Comparison of ENCODE assay signal across 36 cellular contexts in genomic region chr1:207463571-207463970, GRCh38. TPM values are rescaled to one million over a fixed set of nuclear protein-coding genes. Genes with fewer than 3 reads are reported as not detected.
"Had no signal": no experiment of that assay in that cellular context is flagged by ENCODE, and none has a peak within 500 bp of the region (broad histone marks: within the 10 kb centered on the region; RNA-seq: fewer than 3 reads in every experiment).

No MANE protein-coding gene starts in this region.

- H3K4me3 Mint-ChIP-seq: activated B cell treated with CpG ODN at 0.5 μM for 24 hours; activated naive CD4-positive, alpha-beta T cell treated with anti-CD3 and anti-CD28 coated beads for 36 hours; activated T-helper 1 cell treated with anti-CD3 and anti-CD28 coated beads, Interleukin-12 subunit alpha, Interleukin-12 subunit beta, Interleukin-2, Interleukin-4 antibody, amounts not matched to agents 30 ng/mL and 10 ng/mL and 1 ng/mL, durations not matched to agents 14 hours and 24 hours and 36 hours; effector memory CD8-positive, alpha-beta T cell; immature natural killer cell; T-helper 1 cell treated with Interleukin-12 subunit alpha and Interleukin-12 subunit beta and Interleukin-4 antibody, amounts not matched to agents 30 μg/mL and 1 μg/mL, for 36 hours had no signal

- DNase-seq: activated B cell treated with CpG ODN at 0.5 μM for 24 hours; activated CD4-positive, alpha-beta T cell treated with anti-CD3 and anti-CD28 coated beads, Interleukin-2, amount 50 U/mL, for 1 hour; activated effector memory CD4-positive, alpha-beta T cell treated with anti-CD3 and anti-CD28 coated beads, Interleukin-2, amount 50 U/mL, for 16 hours; activated naive CD4-positive, alpha-beta T cell treated with anti-CD3 and anti-CD28 coated beads for 36 hours; amniotic stem cell; brain microvascular endothelial cell; dorsolateral prefrontal cortex; effector memory CD8-positive, alpha-beta T cell; heart left ventricle; hypothalamus; immature natural killer cell; lower lobe of right lung; mucosa of descending colon; ovary; retina; stimulated activated CD4-positive, alpha-beta T cell treated with anti-CD3 and anti-CD28 coated beads, Interleukin-12 subunit alpha, Interleukin-12 subunit beta, amount 100 ng/mL, for 4 hours; stimulated activated CD4-positive, alpha-beta T cell treated with anti-CD3 and anti-CD28 coated beads, Interleukin-4, amount 100 ng/mL, for 1 hour; stomach; T1000; thyroid gland; upper lobe of left lung had no signal

- H3K4me1 ChIP-seq: heart left ventricle, lower lobe of right lung, stomach, thyroid gland, upper lobe of left lung, vagina had no signal

- H3K27me3 Mint-ChIP-seq: activated B cell treated with CpG ODN at 0.5 μM for 24 hours had no signal

- H3K4me1 Mint-ChIP-seq: immature natural killer cell had no signal

- H3K36me3 ChIP-seq: brain microvascular endothelial cell, heart left ventricle, lower lobe of right lung, ovary, stomach, thyroid gland, upper lobe of left lung, vagina had no signal

- H3K9me3 Mint-ChIP-seq: activated B cell treated with CpG ODN at 0.5 μM for 24 hours; activated naive CD4-positive, alpha-beta T cell treated with anti-CD3 and anti-CD28 coated beads for 36 hours; activated T-helper 1 cell treated with anti-CD3 and anti-CD28 coated beads, Interleukin-12 subunit alpha, Interleukin-12 subunit beta, Interleukin-2, Interleukin-4 antibody, amounts not matched to agents 30 ng/mL and 10 ng/mL and 1 ng/mL, durations not matched to agents 14 hours and 24 hours and 36 hours; effector memory CD8-positive, alpha-beta T cell; immature natural killer cell; T-helper 1 cell treated with Interleukin-12 subunit alpha and Interleukin-12 subunit beta and Interleukin-4 antibody, amounts not matched to agents 30 μg/mL and 1 μg/mL, for 36 hours had no signal

- H3K4me3 ChIP-seq: coronary artery, dorsolateral prefrontal cortex, heart left ventricle, lower lobe of right lung, mucosa of descending colon, ovary, skin epidermis, stomach, thyroid gland, upper lobe of left lung, vagina had no signal

- H3K27ac ChIP-seq: brain microvascular endothelial cell, coronary artery, dorsolateral prefrontal cortex, heart left ventricle, lower lobe of right lung, ovary, skin epidermis, stomach, thyroid gland, upper lobe of left lung, vagina had no signal

- H3K9me3 ChIP-seq: heart left ventricle, lower lobe of right lung, mucosa of descending colon, ovary, stomach, thyroid gland, upper lobe of left lung, vagina had no signal

- H3K27me3 ChIP-seq: ovary, thyroid gland, upper lobe of left lung, vagina had no signal

- H3K27ac Mint-ChIP-seq: activated B cell treated with CpG ODN at 0.5 μM for 24 hours; activated naive CD4-positive, alpha-beta T cell treated with anti-CD3 and anti-CD28 coated beads for 36 hours; activated T-helper 1 cell treated with anti-CD3 and anti-CD28 coated beads, Interleukin-12 subunit alpha, Interleukin-12 subunit beta, Interleukin-2, Interleukin-4 antibody, amounts not matched to agents 30 ng/mL and 10 ng/mL and 1 ng/mL, durations not matched to agents 14 hours and 24 hours and 36 hours; effector memory CD8-positive, alpha-beta T cell; immature natural killer cell; progenitor cell of endocrine pancreas; T-helper 1 cell treated with Interleukin-12 subunit alpha and Interleukin-12 subunit beta and Interleukin-4 antibody, amounts not matched to agents 30 μg/mL and 1 μg/mL, for 36 hours had no signal

- H3K36me3 Mint-ChIP-seq: immature natural killer cell had no signal

- ATAC-seq: effector memory CD8-positive, alpha-beta T cell; esophagus mucosa; heart left ventricle; left lobe of liver; lower lobe of right lung; mucosa of descending colon; sciatic nerve had no signal

RNA-seq across cellular contexts. Expression of gene CR2, which starts 9.4 kb away (rescaled TPM):
- total RNA-seq: activated T-helper 1 cell treated with anti-CD3 and anti-CD28 coated beads, Interleukin-12 subunit alpha, Interleukin-12 subunit beta, Interleukin-2, Interleukin-4 antibody, amounts not matched to agents 30 ng/mL and 10 ng/mL and 1 ng/mL, durations not matched to agents 14 hours and 24 hours and 36 hours; cardiac septum; cerebellum; endothelial cell of umbilical vein; mesenteric fat pad; myocyte; vagina had no signal
- polyA plus RNA-seq: endothelial cell of umbilical vein, immature natural killer cell, neural cell had no signal

RNA-seq across cellular contexts. Expression of gene CR1, which starts 32.4 kb away (rescaled TPM):
- total RNA-seq: activated naive CD4-positive, alpha-beta T cell treated with anti-CD3 and anti-CD28 coated beads for 36 hours; activated T-helper 1 cell treated with anti-CD3 and anti-CD28 coated beads, Interleukin-12 subunit alpha, Interleukin-12 subunit beta, Interleukin-2, Interleukin-4 antibody, amounts not matched to agents 30 ng/mL and 10 ng/mL and 1 ng/mL, durations not matched to agents 14 hours and 24 hours and 36 hours; endothelial cell of umbilical vein; myocyte had no signal
- polyA plus RNA-seq: endothelial cell of umbilical vein, neural cell had no signal
